In the genomic region with DNA sequence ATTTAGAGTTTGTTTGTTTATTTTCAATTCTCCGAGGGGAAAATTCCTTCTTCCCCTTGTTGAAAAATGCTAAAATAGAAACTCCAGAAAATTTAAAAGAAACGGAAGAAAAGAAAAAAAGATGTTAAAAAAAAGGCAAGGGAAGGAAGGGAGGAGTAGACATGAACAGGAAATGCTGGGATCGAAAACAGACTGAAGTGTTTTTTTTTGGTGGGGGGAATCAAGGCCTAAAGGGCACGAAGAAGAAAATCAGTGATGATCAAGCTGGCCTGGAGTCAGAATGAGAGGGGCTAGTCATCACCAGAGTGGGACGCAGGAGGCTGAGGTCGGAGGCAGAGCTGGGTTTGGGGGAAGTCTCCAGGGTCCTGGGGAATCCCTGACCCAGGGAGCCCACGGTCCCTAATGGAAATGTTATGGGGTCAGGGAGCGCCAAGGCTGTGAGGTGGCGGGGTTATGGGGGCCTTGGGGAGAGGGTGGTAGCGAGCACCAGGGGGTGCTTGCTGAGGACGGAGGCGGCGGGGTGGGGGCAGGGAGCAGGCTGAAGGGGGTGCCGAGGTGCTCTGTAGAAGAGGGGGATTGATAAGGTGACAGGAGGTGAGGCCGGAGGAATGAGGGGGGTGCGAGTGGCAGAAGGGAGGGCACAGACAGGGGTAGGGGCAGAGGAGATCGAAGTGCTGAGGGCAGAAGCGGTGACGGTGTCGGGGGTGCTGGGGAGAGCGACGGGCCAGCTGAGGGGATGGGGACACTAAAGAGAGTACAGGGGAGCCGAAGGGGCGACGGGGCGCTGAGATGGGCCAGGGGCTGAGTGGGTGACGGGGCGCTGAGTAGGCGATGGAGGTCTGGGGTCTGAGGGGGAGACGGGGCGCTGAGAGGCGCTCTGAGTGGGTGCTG, we compare ENCODE assay signal across 8 cellular contexts. TPM values are rescaled to one million over a fixed set of nuclear protein-coding genes. Genes with fewer than 3 reads are reported as not detected.
A peak's percentile ranks its signal among the peaks of the same experiment; 100 is the strongest.
DNase-seq lines count a peak whose midpoint lies in the region; ATAC-seq and TF ChIP-seq lines count a peak whose summit lies in the region.

No MANE protein-coding gene starts in this region.

- peak overlapping the region; percentile 95 for H2BK5ac ChIP-seq in mesenchymal stem cell (ENCODE audit: low read depth, low read length, poor library complexity, severe bottlenecking)

- ATAC-seq in HG03025 (IDR thresholded peaks at IDR 0.05; ENCODE audit: low FRiP score, unreplicated experiment) (peak; percentile 2), WTC11 (no peak; the same call in 1 of the 2 replicates), HG02571 (IDR thresholded peaks at IDR 0.05; ENCODE audit: unreplicated experiment) (no peak)

- peak overlapping the region; percentile 95 for H3K4me3 ChIP-seq in coronary artery
- peak overlapping the region; percentile 84 to 99 for H3K4me3 ChIP-seq in mesenchymal stem cell (ENCODE audit: insufficient read depth in 1 of 2, low read depth in 1 of 2, low read length in 2 of 2)

- H3K4me1 ChIP-seq in mesenchymal stem cell (ENCODE audit: control insufficient read depth, insufficient read depth, low read depth, low read length), result peaks cover 8% of the 10 kb centered on the region

- peak overlapping the region; percentile 40 to 99 for H3K18ac ChIP-seq in mesenchymal stem cell (ENCODE audit: low read depth in 1 of 2, low read length in 2 of 2)

- H3K27me3 ChIP-seq in mesenchymal stem cell (ENCODE audit: control insufficient read depth in 1 of 2, insufficient read depth in 1 of 2, low read length in 2 of 2), result no peaks in the 10 kb centered on the region

- peak overlapping the region; percentile 95 for H3K4me2 ChIP-seq in mesenchymal stem cell (ENCODE audit: low read length, poor library complexity, severe bottlenecking)

- H3K36me3 ChIP-seq in mesenchymal stem cell (ENCODE audit: control insufficient read depth in 1 of 2, insufficient read depth in 2 of 2, low read depth in 1 of 2, low read length in 2 of 2), result peaks cover 22 to 65% of the 10 kb centered on the region in 2 experiments

- peak overlapping the region; percentile 50; the same call in 1 of the 2 replicates for H3K27ac Mint-ChIP-seq in WTC11

- H4K91ac ChIP-seq in mesenchymal stem cell (ENCODE audit: low read length), result peak overlapping the region; percentile 82

- H2BK15ac ChIP-seq in mesenchymal stem cell (ENCODE audit: low read depth, poor library complexity, severe bottlenecking), result peak overlapping the region; percentile 41

- no peak overlapping the region for H2AK5ac ChIP-seq in mesenchymal stem cell (ENCODE audit: low read length, severe bottlenecking)

- H3K9ac ChIP-seq in mesenchymal stem cell (ENCODE audit: low read length), result peak overlapping the region; percentile 99

- peaks cover 30% of the 10 kb centered on the region for H3K4me1 Mint-ChIP-seq in WTC11

- H3K23ac ChIP-seq in mesenchymal stem cell (ENCODE audit: low read length in 2 of 2), result peak overlapping the region in 1 of 2 experiments; percentile 100

- H3K36me3 Mint-ChIP-seq in WTC11, result peaks cover 64% of the 10 kb centered on the region

- WGBS in mesenchymal stem cell, result under 1% methylated on average over 31 of the region's 32 CpGs

- peaks cover 7% of the 10 kb centered on the region for H3K9me3 Mint-ChIP-seq in WTC11

- H2BK12ac ChIP-seq in mesenchymal stem cell (ENCODE audit: low read length in 2 of 2), result peak overlapping the region; percentile 4 to 89

- peaks cover 3% of the 10 kb centered on the region for H3K79me1 ChIP-seq in mesenchymal stem cell (replicated peaks; ENCODE audit: low read length, poor library complexity, severe bottlenecking)

- CTCF ChIA-PET in WTC11 (lab: Charles Lee), result interaction anchor here (0.7 to 1.4 kb wide), 5 partner anchors 30 to 60 kb away, joined by 3 to 11 read pairs (median 3); a partner anchor contains a TSS

- peak overlapping the region; percentile 84 to 94 for H3K4ac ChIP-seq in mesenchymal stem cell (ENCODE audit: low read depth in 1 of 2, low read length in 2 of 2)

- H3K14ac ChIP-seq in mesenchymal stem cell (ENCODE audit: low read length in 2 of 2), result peak overlapping the region in 1 of 2 experiments; percentile 100

- H3K9me3 ChIP-seq in mesenchymal stem cell (ENCODE audit: control insufficient read depth, low read length), result peaks cover 13% of the 10 kb centered on the region

- peak overlapping the region; percentile 72 for H2AFZ ChIP-seq in mesenchymal stem cell (ENCODE audit: low read depth, low read length)

- H3K27ac ChIP-seq in coronary artery (peak overlapping the region; percentile 96 to 99), mesenchymal stem cell (ENCODE audit: low read length, poor library complexity, severe bottlenecking) (peak overlapping the region; percentile 52)

- peak; percentile 20 for DNase-seq in WTC11 (ENCODE audit: low spot score)
- peak; percentile 82 for DNase-seq in coronary artery (ENCODE audit: low spot score)
- peak; percentile 45 for DNase-seq in mesenchymal stem cell
- DNase-seq in stimulated activated CD8-positive, alpha-beta memory T cell treated with anti-CD3 and anti-CD28 coated beads, Interleukin-7, amount 100 ng/mL, for 4 hours (ENCODE audit: low read depth in 2 of 2), result peak; percentile 21 to 37
- no peak for DNase-seq in SHP77 treated with DMSO at 0.1 percent for 48 hours (lab: John Stamatoyannopoulos, UW)
- no peak for DNase-seq in NCI-H2107 (lab: John Stamatoyannopoulos, UW)

- peak overlapping the region; percentile 76 for H2BK120ac ChIP-seq in mesenchymal stem cell (ENCODE audit: low read depth, low read length)

- H3K4me3 Mint-ChIP-seq in WTC11, result peak overlapping the region; percentile 100

- H3K27me3 Mint-ChIP-seq in WTC11 (ENCODE audit: low read depth), result no peaks in the 10 kb centered on the region; the same call in 1 of the 2 replicates

- TF ChIP-seq CTCF in WTC11 (IDR thresholded peaks at IDR 0.05), result no peak
- TF ChIP-seq CTCF in coronary artery (IDR thresholded peaks at IDR 0.05), result no peak

- POLR2A ChIA-PET in WTC11 (lab: Charles Lee), result interaction anchor here (0.5 to 1.6 kb wide), 7 partner anchors 10 to 149 kb away, joined by 3 to 8 read pairs (median 3); no protein-coding TSS in a partner anchor

- peak overlapping the region; percentile 1 for H4K8ac ChIP-seq in mesenchymal stem cell (ENCODE audit: low read length)

TF ChIP-seq in WTC11, 78 proteins besides CTCF, POLR2A, EP300 and RAD21:
- TF ChIP-seq GRHL2 (CRISPR knock-in tag; IDR thresholded peaks at IDR 0.05; ENCODE audit: insufficient replicate concordance, severe bottlenecking) (no peak), ZNF671 (CRISPR knock-in tag; IDR thresholded peaks at IDR 0.05) (no peak), ELF4 (CRISPR knock-in tag; IDR thresholded peaks at IDR 0.05; ENCODE audit: low read depth) (no peak), ZNF317 (CRISPR knock-in tag; IDR thresholded peaks at IDR 0.05; ENCODE audit: borderline replicate concordance, low read depth) (no peak), GTF2I (CRISPR knock-in tag; conservative IDR thresholded peaks at IDR 0.05) (no peak), GABPB1 (CRISPR knock-in tag; IDR thresholded peaks at IDR 0.05) (no peak), ESRRA (CRISPR knock-in tag; IDR thresholded peaks at IDR 0.05; ENCODE audit: borderline replicate concordance) (no peak)
- TF ChIP-seq, protein P1, sequence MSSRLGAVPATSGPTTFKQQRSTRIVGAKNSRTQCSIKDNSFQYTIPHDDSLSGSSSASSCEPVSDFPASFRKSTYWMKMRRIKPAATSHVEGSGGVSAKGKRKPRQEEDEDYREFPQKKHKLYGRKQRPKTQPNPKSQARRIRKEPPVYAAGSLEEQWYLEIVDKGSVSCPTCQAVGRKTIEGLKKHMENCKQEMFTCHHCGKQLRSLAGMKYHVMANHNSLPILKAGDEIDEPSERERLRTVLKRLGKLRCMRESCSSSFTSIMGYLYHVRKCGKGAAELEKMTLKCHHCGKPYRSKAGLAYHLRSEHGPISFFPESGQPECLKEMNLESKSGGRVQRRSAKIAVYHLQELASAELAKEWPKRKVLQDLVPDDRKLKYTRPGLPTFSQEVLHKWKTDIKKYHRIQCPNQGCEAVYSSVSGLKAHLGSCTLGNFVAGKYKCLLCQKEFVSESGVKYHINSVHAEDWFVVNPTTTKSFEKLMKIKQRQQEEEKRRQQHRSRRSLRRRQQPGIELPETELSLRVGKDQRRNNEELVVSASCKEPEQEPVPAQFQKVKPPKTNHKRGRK (CRISPR knock-in tag; IDR thresholded peaks at IDR 0.05; ENCODE audit: borderline replicate concordance), result no peak

RNA-seq across cellular contexts. Expression of a gene that starts 0.7 kb away (rescaled TPM):
- 8.0 to 11.0 TPM (median 9.1 TPM) in 3 replicates for total RNA-seq in WTC11 (2021)
- polyA plus RNA-seq in mesenchymal stem cell (2013, experiment 1 of 2), result 13.4 TPM
- polyA plus RNA-seq in mesenchymal stem cell (2013, experiment 2 of 2), result 12.3 TPM

RNA-seq across cellular contexts. Expression of a gene that starts 57.9 kb away (rescaled TPM):
- 44.2 to 54.8 TPM (median 46.5 TPM) in 3 replicates for total RNA-seq in WTC11 (2021)
- polyA plus RNA-seq in mesenchymal stem cell (2013, experiment 1 of 2), result 34.0 TPM
- polyA plus RNA-seq in mesenchymal stem cell (2013, experiment 2 of 2), result 31.9 TPM

Comparison
In these comparisons a context has a peak if more than half of its experiments do, and no peak if none do; other contexts are left out.
1. DNase-seq: peak in WTC11 (single experiment), coronary artery (single experiment), mesenchymal stem cell (single experiment) and stimulated activated CD8-positive, alpha-beta memory T cell treated with anti-CD3 and anti-CD28 coated beads, Interleukin-7, amount 100 ng/mL, for 4 hours (2 of 2); none in SHP77 treated with DMSO at 0.1 percent for 48 hours (single experiment) and NCI-H2107 (single experiment).